Comparison of ENCODE assay signal across 14 cellular contexts in genomic region chr16:55433030-55433429, GRCh38. TPM values are rescaled to one million over a fixed set of nuclear protein-coding genes. Genes with fewer than 3 reads are reported as not detected.
DNase-seq lines count a peak whose midpoint lies in the region; ATAC-seq and TF ChIP-seq lines count a peak whose summit lies in the region.
"Had no signal": no experiment of that assay in that cellular context is flagged by ENCODE, and none has a peak within 500 bp of the region (broad histone marks: within the 10 kb centered on the region; RNA-seq: fewer than 3 reads in every experiment).

No MANE protein-coding gene starts in this region.

- intact Hi-C loops in Caco-2 (cut with micrococcal nuclease; ENCODE audit: unreplicated experiment) (loop anchor here (2.0 kb wide), 1 partner anchor 46 kb away; no protein-coding TSS in a partner anchor), body of pancreas (cut with DNase I) (no loop called here)

- peaks cover 33% of the 10 kb centered on the region for H3K4me1 Mint-ChIP-seq in Caco-2 (ENCODE audit: low read depth, unreplicated experiment)
- H3K4me1 Mint-ChIP-seq in progenitor cell of endocrine pancreas (ENCODE audit: low read depth), result peaks cover 15% of the 10 kb centered on the region
- H3K4me1 Mint-ChIP-seq in activated naive CD8-positive, alpha-beta T cell treated with anti-CD3 and anti-CD28 coated beads for 36 hours, result no peaks in the 10 kb centered on the region
- H3K4me1 Mint-ChIP-seq: CD4-positive, alpha-beta memory T cell had no signal

- TF ChIP-seq CTCF in Caco-2 (IDR thresholded peaks at IDR 0.05; ENCODE audit: insufficient read depth in 1 of 2, low read depth in 1 of 2, low read length in 1 of 2, severe bottlenecking in 1 of 2, unreplicated experiment in 1 of 2) (no peak), body of pancreas (IDR thresholded peaks at IDR 0.05) (no peak), progenitor cell of endocrine pancreas (IDR thresholded peaks at IDR 0.05; ENCODE audit: unreplicated experiment) (no peak)

- BruUV-seq in Caco-2 (replicated peaks; lab: Mats Ljungman, UMichigan), result no TSS peak

- H3K27ac Mint-ChIP-seq in Caco-2 (ENCODE audit: unreplicated experiment), result peak overlapping the region; percentile 64
- no peak overlapping the region for H3K27ac Mint-ChIP-seq in progenitor cell of endocrine pancreas
- no peak overlapping the region for H3K27ac Mint-ChIP-seq in activated naive CD8-positive, alpha-beta T cell treated with anti-CD3 and anti-CD28 coated beads for 36 hours
- H3K27ac Mint-ChIP-seq: CD4-positive, alpha-beta memory T cell had no signal

- no peaks in the 10 kb centered on the region for H3K9me3 ChIP-seq in Caco-2
- no peaks in the 10 kb centered on the region for H3K9me3 ChIP-seq in body of pancreas
- H3K9me3 ChIP-seq: HAP-1 had no signal

- H3K36me3 Mint-ChIP-seq in Caco-2 (ENCODE audit: insufficient read depth, unreplicated experiment), result no peaks in the 10 kb centered on the region
- no peaks in the 10 kb centered on the region for H3K36me3 Mint-ChIP-seq in progenitor cell of endocrine pancreas (ENCODE audit: insufficient read depth)
- H3K36me3 Mint-ChIP-seq in activated naive CD8-positive, alpha-beta T cell treated with anti-CD3 and anti-CD28 coated beads for 36 hours, result no peaks in the 10 kb centered on the region
- H3K36me3 Mint-ChIP-seq: CD4-positive, alpha-beta memory T cell had no signal

- H3K27me3 ChIP-seq in Caco-2 (replicated peaks; ENCODE audit: control insufficient read depth, insufficient read depth, low read length) (no peaks in the 10 kb centered on the region), body of pancreas (no peaks in the 10 kb centered on the region)

- no peaks in the 10 kb centered on the region for H3K36me3 ChIP-seq in Caco-2 (ENCODE audit: control insufficient read depth, insufficient read depth, low read length)
- H3K36me3 ChIP-seq in body of pancreas (replicated peaks in 1 of 2; ENCODE audit: insufficient read depth in 1 of 2, low read depth in 2 of 2), result no peaks in the 10 kb centered on the region
- H3K36me3 ChIP-seq: HAP-1 had no signal

- H3K4me3 ChIP-seq in Caco-2 (ENCODE audit: low read depth, low read length), result no peak overlapping the region
- no peak overlapping the region for H3K4me3 ChIP-seq in body of pancreas
- H3K4me3 ChIP-seq: HAP-1 had no signal

- POLR2A ChIA-PET in Caco-2 (lab: Charles Lee), result no interaction called here

- H3K4me1 ChIP-seq in Caco-2 (peaks cover 29% of the 10 kb centered on the region), body of pancreas (peaks cover 8% of the 10 kb centered on the region)
- H3K4me1 ChIP-seq: HAP-1 had no signal

- no peaks in the 10 kb centered on the region for H3K27me3 Mint-ChIP-seq in Caco-2 (ENCODE audit: insufficient read depth, unreplicated experiment)
- peaks cover 4% of the 10 kb centered on the region for H3K27me3 Mint-ChIP-seq in progenitor cell of endocrine pancreas
- peaks cover 14% of the 10 kb centered on the region for H3K27me3 Mint-ChIP-seq in activated naive CD8-positive, alpha-beta T cell treated with anti-CD3 and anti-CD28 coated beads for 36 hours

- no peak overlapping the region for H3K27ac ChIP-seq in body of pancreas

- no peak for ATAC-seq in body of pancreas

- H3K4me3 Mint-ChIP-seq in Caco-2 (ENCODE audit: unreplicated experiment) (peak overlapping the region; percentile 35), progenitor cell of endocrine pancreas (ENCODE audit: low read depth) (peak overlapping the region; percentile 32)
- H3K4me3 Mint-ChIP-seq in activated naive CD8-positive, alpha-beta T cell treated with anti-CD3 and anti-CD28 coated beads for 36 hours, result no peak overlapping the region
- H3K4me3 Mint-ChIP-seq: CD4-positive, alpha-beta memory T cell had no signal

- no peak for TF ChIP-seq POLR2A in body of pancreas (IDR thresholded peaks at IDR 0.05)

- 43% methylated on average over 5 of the region's 5 CpGs for WGBS in body of pancreas, 2 donors

- H3K9me3 Mint-ChIP-seq in Caco-2 (ENCODE audit: unreplicated experiment) (no peaks in the 10 kb centered on the region), progenitor cell of endocrine pancreas (ENCODE audit: low read depth) (no peaks in the 10 kb centered on the region)
- H3K9me3 Mint-ChIP-seq in activated naive CD8-positive, alpha-beta T cell treated with anti-CD3 and anti-CD28 coated beads for 36 hours, result no peaks in the 10 kb centered on the region
- H3K9me3 Mint-ChIP-seq: CD4-positive, alpha-beta memory T cell had no signal

- CTCF ChIA-PET in Caco-2 (lab: Charles Lee), result interaction anchor here (0.5 kb wide), 1 partner anchor 268 kb away, joined by 3 read pairs; no protein-coding TSS in a partner anchor

- DNase-seq in Caco-2 (peak; percentile 56 to 63), HT-29 (ENCODE audit: low spot score) (peak; percentile 29), body of pancreas (peak in 3 of 4 donors; percentile 12 to 31 (median 26)), progenitor cell of endocrine pancreas (ENCODE audit: low spot score, unreplicated experiment) (no peak), DMS 273 (lab: John Stamatoyannopoulos, UW; ENCODE audit: unreplicated experiment) (no peak), islet precursor cell (no peak)
- no peak for DNase-seq in activated naive CD8-positive, alpha-beta T cell treated with anti-CD3 and anti-CD28 coated beads for 36 hours
- DNase-seq: C1 segment of cervical spinal cord; CD4-positive, alpha-beta memory T cell; COR-L47; DMS 273 treated with DMSO at 0.1 percent for 48 hours; DND-41; GOT3 had no signal

RNA-seq across cellular contexts. Expression of gene MMP2, which starts 46.0 kb away (rescaled TPM):
- 0.14 and 0.91 TPM in 2 replicates for total RNA-seq in Caco-2 (2022)
- 0.03 and 0.42 TPM in 2 replicates for total RNA-seq in HT-29 (2014; rRNA removed; shearing (Covaris generic))
- total RNA-seq in body of pancreas, result 10 to 100 TPM; 58.7 to 76.0 TPM
- total RNA-seq in progenitor cell of endocrine pancreas, result 5.9 and 8.4 TPM in 2 replicates
- not detected for total RNA-seq in activated naive CD8-positive, alpha-beta T cell treated with anti-CD3 and anti-CD28 coated beads for 36 hours

Comparison
In these comparisons a context has a peak if more than half of its experiments do, and no peak if none do; other contexts are left out.
1. DNase-seq: peak in Caco-2 (2 of 2), HT-29 (single experiment) and body of pancreas (3 of 4); none in progenitor cell of endocrine pancreas (single experiment), activated naive CD8-positive, alpha-beta T cell treated with anti-CD3 and anti-CD28 coated beads for 36 hours (single experiment), DMS 273 (single experiment) and islet precursor cell (single experiment).